Comparison of ENCODE assay signal across 8 cellular contexts in the genomic region with DNA sequence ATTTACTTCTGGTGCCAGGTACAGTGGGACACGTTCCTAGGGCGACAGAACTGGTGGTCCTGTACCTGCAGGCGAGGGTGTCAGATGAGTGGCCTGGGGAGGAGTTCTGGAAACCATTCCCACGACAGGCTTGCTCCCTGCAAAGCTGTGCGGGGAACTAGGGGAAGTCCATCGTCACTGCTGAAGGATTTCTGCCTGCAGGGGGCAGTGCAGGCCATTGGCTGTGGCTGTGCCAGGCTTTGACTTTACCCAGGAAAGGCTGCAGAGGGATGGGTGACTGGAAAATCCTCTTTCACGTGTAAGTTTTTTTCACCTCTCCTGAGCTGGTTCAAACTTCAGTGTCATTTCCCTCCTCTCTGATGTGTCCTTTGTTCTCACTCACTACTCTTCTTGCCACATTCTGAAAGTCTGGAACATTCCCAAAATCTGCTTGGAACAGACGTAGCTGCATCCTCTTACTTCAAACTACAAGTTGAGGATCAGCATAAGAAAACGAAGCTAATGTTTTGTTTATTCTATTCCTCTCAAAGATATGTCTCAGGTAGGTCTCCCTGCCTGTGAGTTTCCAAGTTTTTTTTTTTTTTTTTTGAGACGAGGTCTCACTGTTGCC.
DNase-seq lines count a peak whose midpoint lies in the region; ATAC-seq and TF ChIP-seq lines count a peak whose summit lies in the region.

No MANE protein-coding gene starts in this region.

- TF ChIP-seq CTCF in DND-41 (IDR thresholded peaks at IDR 0.05; ENCODE audit: borderline replicate concordance, extremely low read depth, low read length, poor library complexity, severe bottlenecking) (peak; percentile 75), gastrocnemius medialis (IDR thresholded peaks at IDR 0.05 in 4 of 5, conservative IDR thresholded peaks at IDR 0.05 in 1 of 5) (peak; percentile 13 to 68 (median 48))

- H3K79me2 ChIP-seq in DND-41 (ENCODE audit: insufficient read depth, low read length) = no peaks in the 10 kb centered on the region

- H3K9me3 ChIP-seq in DND-41 (ENCODE audit: insufficient read depth, low read length, severe bottlenecking) (no peaks in the 10 kb centered on the region), SJSA1 (replicated peaks) (no peaks in the 10 kb centered on the region), right cardiac atrium (ENCODE audit: control insufficient read depth, low read length) (no peaks in the 10 kb centered on the region), gastrocnemius medialis (no peaks in the 10 kb centered on the region)

- H3K4me1 ChIP-seq in DND-41 (ENCODE audit: insufficient read depth, low read length) (peaks cover 2% of the 10 kb centered on the region; the same call in 1 of the 2 replicates), SJSA1 (replicated peaks) (0 out of 2 replicates have a peak, but pooled peaks cover 3% of the 10 kb centered on the region), right cardiac atrium (ENCODE audit: control insufficient read depth, insufficient read depth, low read length) (no peaks in the 10 kb centered on the region), gastrocnemius medialis (no peaks in the 10 kb centered on the region)

- H3K27me3 ChIP-seq in DND-41 (ENCODE audit: insufficient read depth, low read length, poor library complexity) = no peaks in the 10 kb centered on the region
- no peaks in the 10 kb centered on the region for H3K27me3 ChIP-seq in SJSA1 (replicated peaks)
- H3K27me3 ChIP-seq in right cardiac atrium (ENCODE audit: control insufficient read depth, insufficient read depth) = no peaks in the 10 kb centered on the region
- H3K27me3 ChIP-seq in gastrocnemius medialis = no peaks in the 10 kb centered on the region

- no peaks in the 10 kb centered on the region for H4K20me1 ChIP-seq in DND-41 (ENCODE audit: insufficient read depth, low read length)

- in situ Hi-C loops in gastrocnemius medialis (cut with MboI; ENCODE audit: low sequenced_read_pairs in 4 of 4) = no loop called here

- DNase-seq in DND-41 = peak; percentile 48
- peak; percentile 18 for DNase-seq in Jurkat, Clone E6-1 (ENCODE audit: low read depth, low spot score)
- DNase-seq in SJSA1 (ENCODE audit: low read depth in 1 of 2, low spot score in 2 of 2) = peak; percentile 42 to 67
- peak in 50 of 56 donors; percentile 12 to 85 (median 52) for DNase-seq in amygdala (lab: John Stamatoyannopoulos, UW)
- peak; percentile 76 to 92 (median 87) for DNase-seq in right cardiac atrium
- DNase-seq in gastrocnemius medialis = peak in 1 of 2 donors; percentile 20

- H3K4me3 ChIP-seq in DND-41 (ENCODE audit: low read depth in 1 of 2, low read length in 2 of 2) (no peak overlapping the region), SJSA1 (no peak overlapping the region), right cardiac atrium (ENCODE audit: low read length) (no peak overlapping the region), gastrocnemius medialis (no peak overlapping the region)
- no peak overlapping the region for H3K4me3 ChIP-seq in Jurkat, Clone E6-1 (ENCODE audit: low read length)

- H3K36me3 ChIP-seq in DND-41 (ENCODE audit: insufficient read depth, low read length) (no peaks in the 10 kb centered on the region), SJSA1 (no peaks in the 10 kb centered on the region), gastrocnemius medialis (no peaks in the 10 kb centered on the region)

- TF ChIP-seq POLR2A in gastrocnemius medialis (IDR thresholded peaks at IDR 0.05) = no peak

- WGBS in right cardiac atrium = 29% methylated on average over 10 of the region's 10 CpGs

- H3K27ac ChIP-seq in DND-41 (ENCODE audit: low read length) = no peak overlapping the region
- H3K27ac ChIP-seq in SJSA1 = no peak overlapping the region
- no peak overlapping the region for H3K27ac ChIP-seq in right cardiac atrium (ENCODE audit: low read length)
- H3K27ac ChIP-seq in gastrocnemius medialis = no peak overlapping the region

- H3K9ac ChIP-seq in DND-41 (ENCODE audit: low read depth, low read length) = no peak overlapping the region

- intact Hi-C loops in right cardiac atrium (cut with DNase I) = loop anchor here in 1 of 4 donors (10.0 kb wide), 1 partner anchor 261 kb away; no protein-coding TSS in a partner anchor
- intact Hi-C loops in gastrocnemius medialis (cut with DNase I; ENCODE audit: low total_unique reads) = loop anchor here (10.0 kb wide), 1 partner anchor 261 kb away; no protein-coding TSS in a partner anchor

- ATAC-seq in DND-41 (ENCODE audit: insufficient read depth, low read depth) (peak; percentile 75), GM21423 (IDR thresholded peaks at IDR 0.05; ENCODE audit: unreplicated experiment) (peak; percentile 83), right cardiac atrium (peak; percentile 75 to 82), gastrocnemius medialis (peak in 1 of 2 donors; percentile 46), GM21737 (IDR thresholded peaks at IDR 0.05; ENCODE audit: unreplicated experiment) (no peak)

- H2AFZ ChIP-seq in DND-41 (ENCODE audit: low read depth, low read length) = no peak overlapping the region

- H3K4me2 ChIP-seq in DND-41 (ENCODE audit: insufficient read depth, low read length) = no peak overlapping the region
